8 cellular contexts compared by ENCODE assay signal in genomic region chr22:38802671-38803121, GRCh38. TPM values are rescaled to one million over a fixed set of nuclear protein-coding genes. Genes with fewer than 3 reads are reported as not detected.
DNase-seq lines count a peak whose midpoint lies in the region; ATAC-seq and TF ChIP-seq lines count a peak whose summit lies in the region.

No MANE protein-coding gene starts in this region.

- peaks cover 14% of the 10 kb centered on the region for H3K9me3 Mint-ChIP-seq in WTC11
- H3K9me3 Mint-ChIP-seq in CD4-positive, alpha-beta memory T cell: peaks cover 0 to 6% (median under 1%) of the 10 kb centered on the region in 8 donors

- H3K27me3 ChIP-seq in hepatocyte (peaks cover 41% of the 10 kb centered on the region), testis (no peaks in the 10 kb centered on the region), SJCRH30 (no peaks in the 10 kb centered on the region)
- no peaks in the 10 kb centered on the region for H3K27me3 ChIP-seq in CD4-positive, alpha-beta memory T cell (ENCODE audit: insufficient read depth, low read length)

- peak overlapping the region; percentile 86 for H3K4me3 Mint-ChIP-seq in WTC11
- H3K4me3 Mint-ChIP-seq in CD4-positive, alpha-beta memory T cell: no peak overlapping the region

- no peak for TF ChIP-seq CTCF in WTC11 (IDR thresholded peaks at IDR 0.05)
- TF ChIP-seq CTCF in hepatocyte (IDR thresholded peaks at IDR 0.05; ENCODE audit: poor library complexity): no peak
- TF ChIP-seq CTCF in testis (IDR thresholded peaks at IDR 0.05): no peak

- peak; percentile 60 for ATAC-seq in WTC11
- no peak for ATAC-seq in HG03571 (IDR thresholded peaks at IDR 0.05; ENCODE audit: unreplicated experiment)

- no peak for TF ChIP-seq POLR2A in testis (IDR thresholded peaks at IDR 0.05)

- 0% methylated on average over 2 of the region's 10 CpGs for WGBS in hepatocyte (ENCODE audit: low lambda C conversion rate, missing lambda C conversion rate)
- 44 to 50% methylated on average over 10 of the region's 10 CpGs for WGBS in testis, 2 donors

- H3K36me3 Mint-ChIP-seq in WTC11: 0 out of 2 replicates have a peak, but pooled peaks cover 2% of the 10 kb centered on the region
- no peaks in the 10 kb centered on the region for H3K36me3 Mint-ChIP-seq in CD4-positive, alpha-beta memory T cell

- H3K9me2 ChIP-seq in hepatocyte (replicated peaks; ENCODE audit: insufficient read depth): no peaks in the 10 kb centered on the region

- no peaks in the 10 kb centered on the region for H3K79me2 ChIP-seq in hepatocyte

- no peak overlapping the region for H2AFZ ChIP-seq in hepatocyte

- CTCF ChIA-PET in WTC11 (lab: Charles Lee): interaction anchor here (0.5 to 2.6 kb wide), 7 partner anchors 34 to 635 kb away, joined by 3 to 21 read pairs (median 4); no protein-coding TSS in a partner anchor
- CTCF ChIA-PET in CD4-positive, alpha-beta memory T cell (lab: Charles Lee; ENCODE audit: partially characterized antibody): interaction anchor here (1.2 kb wide), 1 partner anchor 15 kb away, joined by 4 read pairs; no protein-coding TSS in a partner anchor

- intact Hi-C loops in testis (cut with DNase I; ENCODE audit: low total_unique reads): no loop called here
- intact Hi-C loops in CD4-positive, alpha-beta memory T cell (cut with micrococcal nuclease): no loop called here

- H3K36me3 ChIP-seq in hepatocyte (replicated peaks; ENCODE audit: insufficient read depth, low read depth): no peaks in the 10 kb centered on the region
- H3K36me3 ChIP-seq in testis (ENCODE audit: low read depth, missing control alignments): no peaks in the 10 kb centered on the region
- H3K36me3 ChIP-seq in SJCRH30: no peaks in the 10 kb centered on the region
- H3K36me3 ChIP-seq in CD4-positive, alpha-beta memory T cell (ENCODE audit: insufficient read depth, low read length): no peaks in the 10 kb centered on the region

- DNase-seq in HPDE6-E6E7 (ENCODE audit: extremely low spot score) (peak; percentile 90), WTC11 (ENCODE audit: low spot score) (no peak), hepatocyte (ENCODE audit: low spot score) (peak; percentile 56), testis (peak; percentile 55), SJCRH30 (no peak)
- DNase-seq in activated CD4-positive, alpha-beta T cell treated with anti-CD3 and anti-CD28 coated beads for 1 hour: no peak
- DNase-seq in CD4-positive, alpha-beta memory T cell: no peak

- no peak overlapping the region for H3K4me3 ChIP-seq in hepatocyte
- H3K4me3 ChIP-seq in testis: no peak overlapping the region
- H3K4me3 ChIP-seq in SJCRH30: no peak overlapping the region
- H3K4me3 ChIP-seq in CD4-positive, alpha-beta memory T cell (ENCODE audit: low read length in 2 of 2): no peak overlapping the region

- H4K20me1 ChIP-seq in hepatocyte (ENCODE audit: insufficient read depth, poor library complexity, severe bottlenecking): no peaks in the 10 kb centered on the region

- peaks cover 48% of the 10 kb centered on the region for H3K27me3 Mint-ChIP-seq in WTC11 (ENCODE audit: low read depth)
- peaks cover 8 to 20% of the 10 kb centered on the region in 2 donors for H3K27me3 Mint-ChIP-seq in CD4-positive, alpha-beta memory T cell

- H3K4me2 ChIP-seq in hepatocyte: no peak overlapping the region

- H3K9me3 ChIP-seq in hepatocyte (ENCODE audit: low read depth) (no peaks in the 10 kb centered on the region), testis (no peaks in the 10 kb centered on the region), SJCRH30 (replicated peaks) (no peaks in the 10 kb centered on the region)
- H3K9me3 ChIP-seq in CD4-positive, alpha-beta memory T cell (ENCODE audit: control insufficient read depth in 1 of 2, low read length in 2 of 2): no peaks in the 10 kb centered on the region

- peaks cover 13% of the 10 kb centered on the region for H3K4me1 Mint-ChIP-seq in WTC11
- peaks cover 5 to 9% (median 7%) of the 10 kb centered on the region in 4 donors for H3K4me1 Mint-ChIP-seq in CD4-positive, alpha-beta memory T cell

- H3K27ac Mint-ChIP-seq in WTC11: no peak overlapping the region
- H3K27ac Mint-ChIP-seq in CD4-positive, alpha-beta memory T cell: no peak overlapping the region

- POLR2A ChIA-PET in WTC11 (lab: Charles Lee): interaction anchor here (0.7 kb wide), 1 partner anchor 668 kb away, joined by 7 read pairs; no protein-coding TSS in a partner anchor
- POLR2A ChIA-PET in CD4-positive, alpha-beta memory T cell (lab: Charles Lee; ENCODE audit: partially characterized antibody): interaction anchor here (0.8 kb wide), 1 partner anchor 70 kb away, joined by 3 read pairs; no protein-coding TSS in a partner anchor

- H3K27ac ChIP-seq in hepatocyte (no peak overlapping the region), testis (no peak overlapping the region), SJCRH30 (no peak overlapping the region)
- H3K27ac ChIP-seq in CD4-positive, alpha-beta memory T cell (ENCODE audit: low read depth, low read length): no peak overlapping the region

- H3K4me1 ChIP-seq in hepatocyte (ENCODE audit: insufficient read depth) (no peaks in the 10 kb centered on the region), testis (no peaks in the 10 kb centered on the region), SJCRH30 (no peaks in the 10 kb centered on the region)
- no peaks in the 10 kb centered on the region for H3K4me1 ChIP-seq in CD4-positive, alpha-beta memory T cell (ENCODE audit: insufficient read depth, low read length)

TF ChIP-seq in WTC11, 78 proteins besides CTCF, POLR2A, EP300 and RAD21:
- TF ChIP-seq ZNF416 (CRISPR knock-in tag; IDR thresholded peaks at IDR 0.05) (no peak), PRDM15 (CRISPR knock-in tag; IDR thresholded peaks at IDR 0.05) (peak; percentile 60), ETV6 (CRISPR knock-in tag; IDR thresholded peaks at IDR 0.05) (peak; percentile 54; the same call in 1 of the 2 replicates)
TF ChIP-seq in WTC11: peak in this region for 2.

RNA-seq across cellular contexts. Expression of gene DNAL4, which starts 8.8 kb away (rescaled TPM):
- total RNA-seq in WTC11 (2021) (11.8 to 12.2 TPM (median 12.1 TPM) in 3 replicates), hepatocyte (11.9 and 15.5 TPM in 2 replicates), testis (10 to 100 TPM; 54.4 to 76.8 TPM)
- polyA plus RNA-seq in hepatocyte (19.3 and 21.5 TPM in 2 replicates), testis (ENCODE audit: insufficient read depth, low read depth, low replicate concordance) (107 TPM)
- total RNA-seq in SJCRH30 (2014; rRNA removed; shearing (Covaris generic)): 4.3 and 4.7 TPM in 2 replicates
- total RNA-seq in CD4-positive, alpha-beta memory T cell: 1 to 10 TPM; 8.6 to 9.6 TPM
- polyA plus RNA-seq in CD4-positive, alpha-beta memory T cell: 10 to 100 TPM; 11.1 to 13.3 TPM

RNA-seq across cellular contexts. Expression of gene NPTXR, which starts 41.1 kb away (rescaled TPM):
- 10.4 to 11.2 TPM (median 10.6 TPM) in 3 replicates for total RNA-seq in WTC11 (2021)
- total RNA-seq in hepatocyte: 3.1 and 3.8 TPM in 2 replicates
- 3.3 TPM in 2 replicates for polyA plus RNA-seq in hepatocyte
- 10 to 100 TPM; 12.6 to 14.1 TPM for total RNA-seq in testis
- polyA plus RNA-seq in testis (ENCODE audit: insufficient read depth, low read depth, low replicate concordance): 3.9 TPM
- total RNA-seq in SJCRH30 (2014; rRNA removed; shearing (Covaris generic)): 0.08 and 0.10 TPM in 2 replicates
- total RNA-seq in CD4-positive, alpha-beta memory T cell: 1 to 10 TPM; 8.6 to 9.0 TPM
- polyA plus RNA-seq in CD4-positive, alpha-beta memory T cell: under 1 TPM; 0.31 to 0.61 TPM

RNA-seq across cellular contexts. Expression of gene SUN2, which starts 46.9 kb away (rescaled TPM):
- 17.7 to 30.1 TPM (median 18.6 TPM) in 3 replicates for total RNA-seq in WTC11 (2021)
- 52.4 and 56.1 TPM in 2 replicates for total RNA-seq in hepatocyte
- 55.9 and 70.8 TPM in 2 replicates for polyA plus RNA-seq in hepatocyte
- 100 to 1,000 TPM; 295 to 331 TPM for total RNA-seq in testis
- polyA plus RNA-seq in testis (ENCODE audit: insufficient read depth, low read depth, low replicate concordance): 90.8 TPM
- 67.3 TPM in 2 replicates for total RNA-seq in SJCRH30 (2014; rRNA removed; shearing (Covaris generic))
- total RNA-seq in CD4-positive, alpha-beta memory T cell: 1,000 to 10,000 TPM in 1 of 2 experiments, 100 to 1,000 TPM in 1; 988 to 1,004 TPM
- polyA plus RNA-seq in CD4-positive, alpha-beta memory T cell: 100 to 1,000 TPM; 323 to 643 TPM

Comparison
In these comparisons a context has a peak if more than half of its experiments do, and no peak if none do; other contexts are left out.
1. DNase-seq: peak in HPDE6-E6E7 (single experiment), hepatocyte (single experiment) and testis (single experiment); none in WTC11 (single experiment), activated CD4-positive, alpha-beta T cell treated with anti-CD3 and anti-CD28 coated beads for 1 hour (single experiment), SJCRH30 (0 of 2) and CD4-positive, alpha-beta memory T cell (0 of 5).